14 cellular contexts compared by ENCODE assay signal in the genomic region with DNA sequence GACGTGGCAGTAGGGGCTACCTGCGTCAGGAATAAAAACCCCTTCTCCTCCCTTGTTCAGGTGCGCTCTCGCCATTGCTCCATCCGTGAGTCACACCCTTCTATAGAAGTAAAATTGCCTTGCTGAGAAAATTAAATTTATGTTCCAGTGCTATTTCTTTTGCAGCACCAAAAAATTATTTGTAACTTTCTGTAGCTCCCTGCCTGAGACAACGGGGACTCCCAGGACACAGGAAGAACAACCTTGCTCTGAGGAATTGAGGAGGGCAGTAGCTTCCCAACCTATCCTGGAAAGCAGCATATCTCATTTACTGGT.
DNase-seq lines count a peak whose midpoint lies in the region; ATAC-seq and TF ChIP-seq lines count a peak whose summit lies in the region.
"Had no signal": no experiment of that assay in that cellular context is flagged by ENCODE, and none has a peak within 500 bp of the region (broad histone marks: within the 10 kb centered on the region; RNA-seq: fewer than 3 reads in every experiment).

No MANE protein-coding gene starts in this region.

- TF ChIP-seq CTCF in HEK293 (tag by site-specific recombination; IDR thresholded peaks at IDR 0.05) (no peak), hepatocyte (IDR thresholded peaks at IDR 0.05; ENCODE audit: poor library complexity) (no peak)

- peaks cover 7% of the 10 kb centered on the region for H3K4me1 Mint-ChIP-seq in activated T-helper 17 cell treated with anti-CD3 and anti-CD28 coated beads, Interleukin-2, amount 50 U/mL, for 72 hours
- H3K4me1 Mint-ChIP-seq in activated CD4-positive, alpha-beta T cell treated with anti-CD3 and anti-CD28 coated beads, Interleukin-2, amount 10 ng/mL, durations not matched to agents 24 days and 14 days: no peaks in the 10 kb centered on the region
- H3K4me1 Mint-ChIP-seq: CD14-positive monocyte had no signal

- H3K4me2 ChIP-seq in hepatocyte: no peak overlapping the region
- H3K4me2 ChIP-seq: BLaER1, KMS-11 had no signal

- no peaks in the 10 kb centered on the region for H3K9me3 Mint-ChIP-seq in activated T-helper 17 cell treated with anti-CD3 and anti-CD28 coated beads, Interleukin-2, amount 50 U/mL, for 72 hours
- H3K9me3 Mint-ChIP-seq in activated CD4-positive, alpha-beta T cell treated with anti-CD3 and anti-CD28 coated beads, Interleukin-2, amount 10 ng/mL, durations not matched to agents 24 days and 14 days: peaks cover 9% of the 10 kb centered on the region

- H3K36me3 ChIP-seq in HEK293 (ENCODE audit: control insufficient read depth in 2 of 2, insufficient read depth in 1 of 2, low read length in 2 of 2) (no peaks in the 10 kb centered on the region), hepatocyte (replicated peaks; ENCODE audit: insufficient read depth, low read depth) (no peaks in the 10 kb centered on the region)
- H3K36me3 ChIP-seq: BLaER1 had no signal

- no peaks in the 10 kb centered on the region for H3K79me2 ChIP-seq in hepatocyte

- H3K4me3 ChIP-seq in HEK293 (ENCODE audit: low read depth, low read length) (no peak overlapping the region), hepatocyte (no peak overlapping the region)
- H3K4me3 ChIP-seq: BLaER1 had no signal

- no peaks in the 10 kb centered on the region for H3K9me2 ChIP-seq in hepatocyte (replicated peaks; ENCODE audit: insufficient read depth)

- no peaks in the 10 kb centered on the region for H3K27me3 Mint-ChIP-seq in activated T-helper 17 cell treated with anti-CD3 and anti-CD28 coated beads, Interleukin-2, amount 50 U/mL, for 72 hours
- no peaks in the 10 kb centered on the region for H3K27me3 Mint-ChIP-seq in activated CD4-positive, alpha-beta T cell treated with anti-CD3 and anti-CD28 coated beads, Interleukin-2, amount 10 ng/mL, durations not matched to agents 24 days and 14 days
- H3K27me3 Mint-ChIP-seq: CD4-positive, alpha-beta memory T cell had no signal

- H3K27ac Mint-ChIP-seq in activated T-helper 17 cell treated with anti-CD3 and anti-CD28 coated beads, Interleukin-2, amount 50 U/mL, for 72 hours: peak overlapping the region; percentile 37
- H3K27ac Mint-ChIP-seq in activated CD4-positive, alpha-beta T cell treated with anti-CD3 and anti-CD28 coated beads, Interleukin-2, amount 10 ng/mL, durations not matched to agents 24 days and 14 days: no peak overlapping the region
- H3K27ac Mint-ChIP-seq: CD14-positive monocyte; CD4-positive, alpha-beta memory T cell; H9 had no signal

- H3K9me3 ChIP-seq in HEK293 (ENCODE audit: control insufficient read depth, insufficient read depth, low read depth, low read length): no peaks in the 10 kb centered on the region
- no peaks in the 10 kb centered on the region for H3K9me3 ChIP-seq in hepatocyte (ENCODE audit: low read depth)

- peak overlapping the region; percentile 12 for H3K4me3 Mint-ChIP-seq in activated T-helper 17 cell treated with anti-CD3 and anti-CD28 coated beads, Interleukin-2, amount 50 U/mL, for 72 hours
- H3K4me3 Mint-ChIP-seq in activated CD4-positive, alpha-beta T cell treated with anti-CD3 and anti-CD28 coated beads, Interleukin-2, amount 10 ng/mL, durations not matched to agents 24 days and 14 days: no peak overlapping the region
- H3K4me3 Mint-ChIP-seq: CD14-positive monocyte, H9 had no signal

- WGBS in hepatocyte (ENCODE audit: low lambda C conversion rate, missing lambda C conversion rate): 85% methylated on average over 6 of the region's 6 CpGs

- CTCF ChIA-PET in HEK293 (lab: Yijun Ruan, JAX): no interaction called here

- intact Hi-C loops in activated CD4-positive, alpha-beta T cell treated with anti-CD3 and anti-CD28 coated beads, Interleukin-2, amount 10 ng/mL, durations not matched to agents 24 days and 14 days (cut with micrococcal nuclease): no loop called here

- POLR2A ChIA-PET in HEK293 (lab: Yijun Ruan, JAX): no interaction called here

- H3K4me1 ChIP-seq in HEK293 (ENCODE audit: control insufficient read depth, insufficient read depth, low read length) (no peaks in the 10 kb centered on the region), hepatocyte (ENCODE audit: insufficient read depth) (no peaks in the 10 kb centered on the region)
- H3K4me1 ChIP-seq: BLaER1 had no signal

- no peak overlapping the region for H2AFZ ChIP-seq in hepatocyte

- H4K20me1 ChIP-seq in hepatocyte (ENCODE audit: insufficient read depth, poor library complexity, severe bottlenecking): no peaks in the 10 kb centered on the region
- H4K20me1 ChIP-seq: BLaER1 had no signal

- ATAC-seq in activated T-helper 17 cell treated with anti-CD3 and anti-CD28 coated beads, Interleukin-2, amount 50 U/mL, for 72 hours (replicated peaks): no peak
- no peak for ATAC-seq in HG02884 (IDR thresholded peaks at IDR 0.05; ENCODE audit: unreplicated experiment)

- no peak overlapping the region for H3K27ac ChIP-seq in HEK293 (ENCODE audit: extremely low read depth, low read depth, low read length)
- peak overlapping the region; percentile 63 for H3K27ac ChIP-seq in hepatocyte
- H3K27ac ChIP-seq: BLaER1, KMS-11 had no signal

- DNase-seq in hepatocyte (ENCODE audit: low spot score): no peak
- no peak for DNase-seq in central memory CD4-positive, alpha-beta T cell
- DNase-seq in activated CD4-positive, alpha-beta T cell treated with anti-CD3 and anti-CD28 coated beads, Interleukin-2, amount 10 ng/mL, durations not matched to agents 24 days and 14 days: no peak
- DNase-seq: AML-193; CD4-positive, alpha-beta memory T cell; DMS79 treated with DMSO at 0.1 percent for 48 hours; GF-D8 had no signal

- H3K36me3 Mint-ChIP-seq in activated T-helper 17 cell treated with anti-CD3 and anti-CD28 coated beads, Interleukin-2, amount 50 U/mL, for 72 hours (ENCODE audit: low read depth): no peaks in the 10 kb centered on the region
- no peaks in the 10 kb centered on the region for H3K36me3 Mint-ChIP-seq in activated CD4-positive, alpha-beta T cell treated with anti-CD3 and anti-CD28 coated beads, Interleukin-2, amount 10 ng/mL, durations not matched to agents 24 days and 14 days (ENCODE audit: low read depth)
- H3K36me3 Mint-ChIP-seq: CD14-positive monocyte had no signal

- no peaks in the 10 kb centered on the region for H3K27me3 ChIP-seq in hepatocyte
- H3K27me3 ChIP-seq: BLaER1 had no signal

TF ChIP-seq in HEK293, 187 proteins besides CTCF, POLR2A, EP300 and RAD21:
- TF ChIP-seq SETDB1 (IDR thresholded peaks at IDR 0.05; ENCODE audit: insufficient read length, low read length) (peak; percentile 67), ZNF768 (tag by site-specific recombination; IDR thresholded peaks at IDR 0.05) (no peak), ZNF677 (tag by site-specific recombination; IDR thresholded peaks at IDR 0.05) (no peak)
- TF ChIP-seq, protein P1, sequence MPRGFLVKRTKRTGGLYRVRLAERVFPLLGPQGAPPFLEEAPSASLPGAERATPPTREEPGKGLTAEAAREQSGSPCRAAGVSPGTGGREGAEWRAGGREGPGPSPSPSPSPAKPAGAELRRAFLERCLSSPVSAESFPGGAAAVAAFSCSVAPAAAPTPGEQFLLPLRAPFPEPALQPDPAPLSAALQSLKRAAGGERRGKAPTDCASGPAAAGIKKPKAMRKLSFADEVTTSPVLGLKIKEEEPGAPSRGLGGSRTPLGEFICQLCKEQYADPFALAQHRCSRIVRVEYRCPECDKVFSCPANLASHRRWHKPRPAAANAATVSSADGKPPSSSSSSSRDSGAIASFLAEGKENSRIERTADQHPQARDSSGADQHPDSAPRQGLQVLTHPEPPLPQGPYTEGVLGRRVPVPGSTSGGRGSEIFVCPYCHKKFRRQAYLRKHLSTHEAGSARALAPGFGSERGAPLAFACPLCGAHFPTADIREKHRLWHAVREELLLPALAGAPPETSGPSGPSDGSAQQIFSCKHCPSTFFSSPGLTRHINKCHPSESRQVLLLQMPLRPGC (tag by site-specific recombination; IDR thresholded peaks at IDR 0.05): no peak
TF ChIP-seq in HEK293: peak in this region for 1.
